Comparison of ENCODE assay signal across 1 cellular context in the genomic region with DNA sequence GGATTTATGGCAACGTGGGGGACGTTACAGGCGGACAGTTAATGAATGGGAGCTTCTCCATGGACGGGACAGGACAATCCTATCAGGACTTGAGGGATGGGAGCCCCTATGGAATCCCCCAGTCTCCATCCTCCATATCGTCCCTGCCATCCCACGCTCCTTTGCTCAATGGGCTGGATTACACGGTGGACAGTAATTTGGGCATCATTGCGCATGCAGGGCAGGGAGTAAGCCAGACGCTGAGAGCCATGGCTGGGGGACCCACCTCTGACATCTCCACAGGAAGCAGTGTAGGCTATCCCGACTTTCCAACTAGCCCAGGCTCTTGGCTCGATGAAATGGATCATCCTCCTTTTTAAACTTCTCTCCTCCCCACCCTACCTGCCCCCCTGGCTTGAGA.
TF ChIP-seq lines count a peak whose summit lies in the region.

No MANE protein-coding gene starts in this region.

TF ChIP-seq in HepG2, 621 proteins besides CTCF, POLR2A, EP300 and RAD21:
- TF ChIP-seq ELF4 (CRISPR knock-in tag; IDR thresholded peaks at IDR 0.05; ENCODE audit: borderline replicate concordance): no peak
- no peak for TF ChIP-seq NCOA5 (CRISPR knock-in tag; IDR thresholded peaks at IDR 0.05)
- TF ChIP-seq, protein P1, sequence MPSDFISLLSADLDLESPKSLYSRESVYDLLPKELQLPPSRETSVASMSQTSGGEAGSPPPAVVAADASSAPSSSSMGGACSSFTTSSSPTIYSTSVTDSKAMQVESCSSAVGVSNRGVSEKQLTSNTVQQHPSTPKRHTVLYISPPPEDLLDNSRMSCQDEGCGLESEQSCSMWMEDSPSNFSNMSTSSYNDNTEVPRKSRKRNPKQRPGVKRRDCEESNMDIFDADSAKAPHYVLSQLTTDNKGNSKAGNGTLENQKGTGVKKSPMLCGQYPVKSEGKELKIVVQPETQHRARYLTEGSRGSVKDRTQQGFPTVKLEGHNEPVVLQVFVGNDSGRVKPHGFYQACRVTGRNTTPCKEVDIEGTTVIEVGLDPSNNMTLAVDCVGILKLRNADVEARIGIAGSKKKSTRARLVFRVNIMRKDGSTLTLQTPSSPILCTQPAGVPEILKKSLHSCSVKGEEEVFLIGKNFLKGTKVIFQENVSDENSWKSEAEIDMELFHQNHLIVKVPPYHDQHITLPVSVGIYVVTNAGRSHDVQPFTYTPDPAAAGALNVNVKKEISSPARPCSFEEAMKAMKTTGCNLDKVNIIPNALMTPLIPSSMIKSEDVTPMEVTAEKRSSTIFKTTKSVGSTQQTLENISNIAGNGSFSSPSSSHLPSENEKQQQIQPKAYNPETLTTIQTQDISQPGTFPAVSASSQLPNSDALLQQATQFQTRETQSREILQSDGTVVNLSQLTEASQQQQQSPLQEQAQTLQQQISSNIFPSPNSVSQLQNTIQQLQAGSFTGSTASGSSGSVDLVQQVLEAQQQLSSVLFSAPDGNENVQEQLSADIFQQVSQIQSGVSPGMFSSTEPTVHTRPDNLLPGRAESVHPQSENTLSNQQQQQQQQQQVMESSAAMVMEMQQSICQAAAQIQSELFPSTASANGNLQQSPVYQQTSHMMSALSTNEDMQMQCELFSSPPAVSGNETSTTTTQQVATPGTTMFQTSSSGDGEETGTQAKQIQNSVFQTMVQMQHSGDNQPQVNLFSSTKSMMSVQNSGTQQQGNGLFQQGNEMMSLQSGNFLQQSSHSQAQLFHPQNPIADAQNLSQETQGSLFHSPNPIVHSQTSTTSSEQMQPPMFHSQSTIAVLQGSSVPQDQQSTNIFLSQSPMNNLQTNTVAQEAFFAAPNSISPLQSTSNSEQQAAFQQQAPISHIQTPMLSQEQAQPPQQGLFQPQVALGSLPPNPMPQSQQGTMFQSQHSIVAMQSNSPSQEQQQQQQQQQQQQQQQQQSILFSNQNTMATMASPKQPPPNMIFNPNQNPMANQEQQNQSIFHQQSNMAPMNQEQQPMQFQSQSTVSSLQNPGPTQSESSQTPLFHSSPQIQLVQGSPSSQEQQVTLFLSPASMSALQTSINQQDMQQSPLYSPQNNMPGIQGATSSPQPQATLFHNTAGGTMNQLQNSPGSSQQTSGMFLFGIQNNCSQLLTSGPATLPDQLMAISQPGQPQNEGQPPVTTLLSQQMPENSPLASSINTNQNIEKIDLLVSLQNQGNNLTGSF (CRISPR knock-in tag; IDR thresholded peaks at IDR 0.05): no peak
- TF ChIP-seq ZFP36L2 (CRISPR knock-in tag; IDR thresholded peaks at IDR 0.05): no peak
- TF ChIP-seq TEAD3 (CRISPR knock-in tag; optimal IDR thresholded peaks at IDR 0.05; ENCODE audit: borderline replicate concordance): no peak
- no peak for TF ChIP-seq NR2F6 (IDR thresholded peaks at IDR 0.05)
- TF ChIP-seq NR2F6 (CRISPR knock-in tag; IDR thresholded peaks at IDR 0.05): no peak
- no peak for TF ChIP-seq ZNF333 (CRISPR knock-in tag; IDR thresholded peaks at IDR 0.05; ENCODE audit: borderline replicate concordance)
- no peak for TF ChIP-seq ZNF232 (CRISPR knock-in tag; IDR thresholded peaks at IDR 0.05; ENCODE audit: borderline replicate concordance)
- TF ChIP-seq, protein P2, sequence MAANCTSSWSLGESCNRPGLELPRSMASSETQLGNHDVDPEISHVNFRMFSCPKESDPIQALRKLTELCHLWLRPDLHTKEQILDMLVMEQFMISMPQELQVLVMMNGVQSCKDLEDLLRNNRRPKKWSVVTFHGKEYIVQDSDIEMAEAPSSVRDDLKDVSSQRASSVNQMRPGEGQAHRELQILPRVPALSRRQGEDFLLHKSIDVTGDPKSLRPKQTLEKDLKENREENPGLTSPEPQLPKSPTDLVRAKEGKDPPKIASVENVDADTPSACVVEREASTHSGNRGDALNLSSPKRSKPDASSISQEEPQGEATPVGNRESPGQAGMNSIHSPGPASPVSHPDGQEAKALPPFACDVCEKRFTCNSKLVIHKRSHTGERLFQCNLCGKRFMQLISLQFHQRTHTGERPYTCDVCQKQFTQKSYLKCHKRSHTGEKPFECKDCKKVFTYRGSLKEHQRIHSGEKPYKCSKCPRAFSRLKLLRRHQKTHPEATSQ (CRISPR knock-in tag; IDR thresholded peaks at IDR 0.05; ENCODE audit: borderline replicate concordance): no peak
- TF ChIP-seq ZNF441 (CRISPR knock-in tag; IDR thresholded peaks at IDR 0.05; ENCODE audit: borderline replicate concordance): no peak
- TF ChIP-seq, protein P3, sequence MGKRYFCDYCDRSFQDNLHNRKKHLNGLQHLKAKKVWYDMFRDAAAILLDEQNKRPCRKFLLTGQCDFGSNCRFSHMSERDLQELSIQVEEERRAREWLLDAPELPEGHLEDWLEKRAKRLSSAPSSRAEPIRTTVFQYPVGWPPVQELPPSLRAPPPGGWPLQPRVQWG (CRISPR knock-in tag; IDR thresholded peaks at IDR 0.05; ENCODE audit: borderline replicate concordance, low read depth): no peak
- no peak for TF ChIP-seq REXO4 (CRISPR knock-in tag; IDR thresholded peaks at IDR 0.05; ENCODE audit: borderline replicate concordance)
- TF ChIP-seq FOXK2 (IDR thresholded peaks at IDR 0.05): no peak
- no peak for TF ChIP-seq HNRNPH1 (optimal IDR thresholded peaks at IDR 0.05; ENCODE audit: low read depth, low read length)
- TF ChIP-seq MTA3 (CRISPR knock-in tag; IDR thresholded peaks at IDR 0.05): no peak
